18 cellular contexts compared by ENCODE assay signal in genomic region chr18:32152705-32153448, GRCh38. TPM values are rescaled to one million over a fixed set of nuclear protein-coding genes. Genes with fewer than 3 reads are reported as not detected.
DNase-seq lines count a peak whose midpoint lies in the region; ATAC-seq, FAIRE-seq and TF ChIP-seq lines count a peak whose summit lies in the region.
"Had no signal": no experiment of that assay in that cellular context is flagged by ENCODE, and none has a peak within 500 bp of the region (broad histone marks: within the 10 kb centered on the region; RNA-seq: fewer than 3 reads in every experiment).

No MANE protein-coding gene starts in this region.

- H2AFZ ChIP-seq in OCI-LY3 (ENCODE audit: low read depth, low read length): peak overlapping the region; percentile 73
- H2AFZ ChIP-seq in PC-3 (ENCODE audit: low read length): no peak overlapping the region

- no peak for TF ChIP-seq CTCF in OCI-LY3 (IDR thresholded peaks at IDR 0.05; ENCODE audit: low read depth, low read length)
- TF ChIP-seq CTCF in PC-3 (conservative IDR thresholded peaks at IDR 0.05; ENCODE audit: low read depth, low read length): no peak
- no peak for TF ChIP-seq CTCF in breast epithelium (IDR thresholded peaks at IDR 0.05)

- no peak for FAIRE-seq in HTR-8/SVneo (lab: Jason Lieb, UNC)

- CTCF ChIA-PET in PC-3 (lab: Charles Lee): no interaction called here

- peaks cover 3% of the 10 kb centered on the region; the same call in 1 of the 2 replicates for H3K9me3 ChIP-seq in OCI-LY3 (ENCODE audit: insufficient read depth, low read length)
- H3K9me3 ChIP-seq in PC-3 (ENCODE audit: low read length): no peaks in the 10 kb centered on the region
- H3K9me3 ChIP-seq in breast epithelium: no peaks in the 10 kb centered on the region
- H3K9me3 ChIP-seq: colonic mucosa, stomach had no signal

- H3K9ac ChIP-seq in OCI-LY3 (ENCODE audit: low read length) (peak overlapping the region; percentile 61), PC-3 (ENCODE audit: low read length) (no peak overlapping the region)

- no TSS peak for BruUV-seq in PC-3 (replicated peaks; lab: Mats Ljungman, UMichigan)

- TF ChIP-seq POLR2A in breast epithelium (IDR thresholded peaks at IDR 0.05): no peak

- H3K4me1 ChIP-seq in OCI-LY3 (ENCODE audit: low read length) (peaks cover 18% of the 10 kb centered on the region), PC-3 (ENCODE audit: insufficient read depth, low read length) (no peaks in the 10 kb centered on the region), breast epithelium (no peaks in the 10 kb centered on the region)
- H3K4me1 ChIP-seq: colonic mucosa had no signal

- POLR2A ChIA-PET in PC-3 (lab: Charles Lee; ENCODE audit: unreplicated experiment): no interaction called here

- H3K27ac ChIP-seq in OCI-LY3 (ENCODE audit: low read length): peak overlapping the region; percentile 75
- no peak overlapping the region for H3K27ac ChIP-seq in PC-3 (ENCODE audit: low read length)
- no peak overlapping the region for H3K27ac ChIP-seq in breast epithelium
- H3K27ac ChIP-seq: 22Rv1, colonic mucosa, stomach, WERI-Rb-1 had no signal

- intact Hi-C loops in PC-3 (cut with micrococcal nuclease): no loop called here
- intact Hi-C loops in breast epithelium (cut with DNase I; ENCODE audit: low total_unique reads): loop anchor here (10.0 kb wide), 1 partner anchor 402 kb away; no protein-coding TSS in a partner anchor

- no peaks in the 10 kb centered on the region for H3K9me2 ChIP-seq in PC-3 (replicated peaks; ENCODE audit: low read length)

- H4K20me1 ChIP-seq in OCI-LY3 (ENCODE audit: insufficient read depth, low read length) (no peaks in the 10 kb centered on the region), PC-3 (ENCODE audit: low read length) (no peaks in the 10 kb centered on the region)

- ATAC-seq in activated CD4-positive, CD25-positive, alpha-beta regulatory T cell treated with anti-CD3 and anti-CD28 coated beads, Interleukin-2, amount 50 U/mL, for 24 hours: peak; percentile 59 to 76
- peak; percentile 83 for ATAC-seq in GM21367 (IDR thresholded peaks at IDR 0.05; ENCODE audit: unreplicated experiment)
- ATAC-seq in HG02981 (IDR thresholded peaks at IDR 0.05; ENCODE audit: unreplicated experiment): peak; percentile 91
- ATAC-seq in PC-3: no peak
- ATAC-seq: left colon had no signal

- peaks cover 12% of the 10 kb centered on the region for H3K36me3 ChIP-seq in OCI-LY3 (replicated peaks; ENCODE audit: low read depth, low read length)
- H3K36me3 ChIP-seq in PC-3 (ENCODE audit: low read depth, low read length): no peaks in the 10 kb centered on the region
- H3K36me3 ChIP-seq in breast epithelium: no peaks in the 10 kb centered on the region
- H3K36me3 ChIP-seq: colonic mucosa, stomach, WERI-Rb-1 had no signal

- H3K27me3 ChIP-seq in OCI-LY3 (ENCODE audit: low read depth, low read length): no peaks in the 10 kb centered on the region
- H3K27me3 ChIP-seq in PC-3 (ENCODE audit: low read length): no peaks in the 10 kb centered on the region
- no peaks in the 10 kb centered on the region for H3K27me3 ChIP-seq in breast epithelium
- H3K27me3 ChIP-seq: colonic mucosa, stomach had no signal

- H3K4me2 ChIP-seq in OCI-LY3 (ENCODE audit: low read length) (peak overlapping the region; percentile 90), PC-3 (ENCODE audit: low read length) (no peak overlapping the region)

- H3K4me3 ChIP-seq in OCI-LY3 (ENCODE audit: low read length) (peak overlapping the region; percentile 71), PC-3 (ENCODE audit: low read length) (no peak overlapping the region), breast epithelium (no peak overlapping the region)
- H3K4me3 ChIP-seq: colonic mucosa, stomach had no signal

- no peaks in the 10 kb centered on the region for H3F3A ChIP-seq in PC-3 (ENCODE audit: low read length, unreplicated experiment)

- no peak for DNase-seq in activated CD4-positive, CD25-positive, alpha-beta regulatory T cell (lab: John Stamatoyannopoulos, UW)
- DNase-seq in HTR-8/SVneo (ENCODE audit: insufficient read length, low spot score): no peak
- DNase-seq in PC-3: no peak
- no peak for DNase-seq in breast epithelium (ENCODE audit: low spot score in 2 of 2)
- DNase-seq: activated naive CD4-positive, alpha-beta T cell treated with anti-CD3 and anti-CD28 coated beads, Interleukin-2, amount 50 U/mL, for 16 hours; colonic mucosa; DMS53; foreskin melanocyte; GOT3; KBM-7; left colon; stomach; WERI-Rb-1 had no signal

- H3K79me2 ChIP-seq in OCI-LY3 (ENCODE audit: low read length) (no peaks in the 10 kb centered on the region), PC-3 (ENCODE audit: low read length) (no peaks in the 10 kb centered on the region)

RNA-seq across cellular contexts. Expression of gene MEP1B, which starts 37.0 kb away (rescaled TPM):
- total RNA-seq in PC-3 (2014; rRNA removed) (not detected in 2 replicates), breast epithelium (under 1 TPM in 2 of 3 donors, not detected in 1; 0.15 to 0.33 TPM)
